ENCODE assay signal across 7 cellular contexts in genomic region chr10:7527468-7527867, GRCh38.
"Had no signal": no experiment of that assay in that cellular context is flagged by ENCODE, and none has a peak within 500 bp of the region (broad histone marks: within the 10 kb centered on the region; RNA-seq: fewer than 3 reads in every experiment).

No MANE protein-coding gene starts in this region.

- DNase-seq: GDM1, GF-D8 had no signal

- FAIRE-seq: G401.6, GM12891, GM12892, GM18507, GM19239 had no signal
